In genomic region chr5:67581203-67581602, GRCh38 we compare ENCODE assay signal across 12 cellular contexts.
DNase-seq lines count a peak whose midpoint lies in the region; ATAC-seq and TF ChIP-seq lines count a peak whose summit lies in the region.
"Had no signal": no experiment of that assay in that cellular context is flagged by ENCODE, and none has a peak within 500 bp of the region (broad histone marks: within the 10 kb centered on the region; RNA-seq: fewer than 3 reads in every experiment).

No MANE protein-coding gene starts in this region.

- BruUV-seq in mammary epithelial cell (replicated peaks; lab: Mats Ljungman, UMichigan): no TSS peak

- H3K9ac ChIP-seq in mammary epithelial cell (ENCODE audit: insufficient read depth, low read length): no peak overlapping the region

- H3K4me2 ChIP-seq in mammary epithelial cell (ENCODE audit: insufficient read depth, low read depth, low read length): no peak overlapping the region

- H2AFZ ChIP-seq in mammary epithelial cell (ENCODE audit: low read depth, low read length): peak overlapping the region; percentile 50

- ATAC-seq in mucosa of descending colon: peak; percentile 69

- no peak overlapping the region for H3K4me3 ChIP-seq in mammary epithelial cell (replicated peaks in 1 of 3; ENCODE audit: insufficient read depth in 1 of 3, low read depth in 2 of 3, low read length in 3 of 3)
- no peak overlapping the region for H3K4me3 ChIP-seq in mucosa of descending colon
- H3K4me3 ChIP-seq in right atrium auricular region: no peak overlapping the region
- H3K4me3 ChIP-seq: heart right ventricle had no signal

- CTCF ChIA-PET in mammary epithelial cell (lab: Charles Lee; ENCODE audit: low non-redundant PET): no interaction called here

- DNase-seq in EL (peak; percentile 13), LHCN-M2 (ENCODE audit: low read depth) (peak; percentile 47), mammary epithelial cell (peak; percentile 79), mucosa of descending colon (no peak), right atrium auricular region (ENCODE audit: low spot score) (no peak), T1000 (lab: John Stamatoyannopoulos, UW) (no peak), iPS-NIHi7 (ENCODE audit: extremely low spot score) (no peak)
- DNase-seq: activated gamma-delta T cell; CD4-positive, alpha-beta T cell; effector CD8-positive, alpha-beta T cell; heart right ventricle; stimulated activated CD4-positive, alpha-beta T cell treated with anti-CD3 and anti-CD28 coated beads, Interleukin-1b, Interleukin-23, amount 100 ng/mL, for 48 hours had no signal

- dilution Hi-C loops in mammary epithelial cell (cut with HindIII; ENCODE audit: low sequenced_read_pairs): no loop called here

- no peaks in the 10 kb centered on the region for H3K36me3 ChIP-seq in mammary epithelial cell (ENCODE audit: insufficient read depth, low read length)
- no peaks in the 10 kb centered on the region for H3K36me3 ChIP-seq in mucosa of descending colon (ENCODE audit: low read depth)
- no peaks in the 10 kb centered on the region for H3K36me3 ChIP-seq in right atrium auricular region
- H3K36me3 ChIP-seq: heart right ventricle had no signal

- H3K27ac ChIP-seq in mammary epithelial cell (ENCODE audit: insufficient read depth, low read depth, low read length) (no peak overlapping the region), right atrium auricular region (no peak overlapping the region)
- H3K27ac ChIP-seq: heart right ventricle had no signal

- no peaks in the 10 kb centered on the region for H3K27me3 ChIP-seq in mammary epithelial cell (ENCODE audit: insufficient read depth, low read length)
- no peaks in the 10 kb centered on the region for H3K27me3 ChIP-seq in right atrium auricular region
- H3K27me3 ChIP-seq: heart right ventricle had no signal

- peaks cover 7% of the 10 kb centered on the region for H3K4me1 ChIP-seq in mammary epithelial cell (ENCODE audit: insufficient read depth, low read length)
- H3K4me1 ChIP-seq in mucosa of descending colon (ENCODE audit: low read depth): no peaks in the 10 kb centered on the region
- no peaks in the 10 kb centered on the region for H3K4me1 ChIP-seq in right atrium auricular region

- no peaks in the 10 kb centered on the region for H4K20me1 ChIP-seq in mammary epithelial cell (ENCODE audit: insufficient read depth, low read length)

- in situ Hi-C loops in mammary epithelial cell (cut with MboI; ENCODE audit: low sequenced_read_pairs in 2 of 2): no loop called here

- H3K79me2 ChIP-seq in mammary epithelial cell (ENCODE audit: insufficient read depth, low read length): no peaks in the 10 kb centered on the region

- no peaks in the 10 kb centered on the region for H3K9me3 ChIP-seq in mammary epithelial cell (replicated peaks; ENCODE audit: insufficient read depth, low read length)
- H3K9me3 ChIP-seq in mucosa of descending colon: no peaks in the 10 kb centered on the region
- peaks cover 0 to 9% of the 10 kb centered on the region in 2 donors for H3K9me3 ChIP-seq in right atrium auricular region

- TF ChIP-seq CTCF in mammary epithelial cell (conservative IDR thresholded peaks at IDR 0.05 in 1 of 2, IDR thresholded peaks at IDR 0.05 in 1 of 2; ENCODE audit: extremely low read depth in 1 of 2, insufficient read depth in 1 of 2, low read depth in 1 of 2, low read length in 2 of 2) (no peak), mucosa of descending colon (IDR thresholded peaks at IDR 0.05) (no peak), right atrium auricular region (IDR thresholded peaks at IDR 0.05) (no peak)

- intact Hi-C loops in mammary epithelial cell (cut with micrococcal nuclease): loop anchor here (5.0 kb wide), 1 partner anchor 334 kb away; no protein-coding TSS in a partner anchor
- intact Hi-C loops in mucosa of descending colon (cut with DNase I, micrococcal nuclease): no loop called here

Comparison
In these comparisons a context has a peak if more than half of its experiments do, and no peak if none do; other contexts are left out.
1. DNase-seq: peak in EL (single experiment), LHCN-M2 (single experiment) and mammary epithelial cell (single experiment); none in mucosa of descending colon (0 of 3), right atrium auricular region (single experiment), T1000 (single experiment) and iPS-NIHi7 (single experiment).